Comparison of ENCODE assay signal across 8 cellular contexts in genomic region chr6:27280540-27281000, GRCh38. TPM values are rescaled to one million over a fixed set of nuclear protein-coding genes. Genes with fewer than 3 reads are reported as not detected.
DNase-seq lines count a peak whose midpoint lies in the region; ATAC-seq and TF ChIP-seq lines count a peak whose summit lies in the region.

No MANE protein-coding gene starts in this region.

- no peak for ATAC-seq in GM21528 (IDR thresholded peaks at IDR 0.05; ENCODE audit: low FRiP score, unreplicated experiment)
- ATAC-seq in gastroesophageal sphincter: no peak

- H3K4me1 ChIP-seq in HAP-1 (peaks cover 4% of the 10 kb centered on the region; the same call in 1 of the 2 replicates), SK-N-SH (ENCODE audit: control insufficient read depth in 1 of 2, insufficient read depth in 2 of 2, low read depth in 1 of 2, low read length in 1 of 2) (peaks cover 0 to 2% of the 10 kb centered on the region in 2 experiments; a peak in 1 of 4 replicates), iPS DF 6.9 (ENCODE audit: control insufficient read depth, insufficient read depth, low read length) (no peaks in the 10 kb centered on the region), gastroesophageal sphincter (no peaks in the 10 kb centered on the region)

- H3K4me2 ChIP-seq in SK-N-SH: peak overlapping the region; percentile 62; the same call in 1 of the 2 replicates

- no peak overlapping the region for H3K9ac ChIP-seq in SK-N-SH

- TF ChIP-seq CTCF in AG09309 (IDR thresholded peaks at IDR 0.05; ENCODE audit: control insufficient read depth, insufficient read depth, low read depth, low read length, missing control alignments) (no peak), SK-N-SH (IDR thresholded peaks at IDR 0.05) (no peak), RWPE1 (conservative IDR thresholded peaks at IDR 0.05; ENCODE audit: low read depth) (no peak), gastroesophageal sphincter (IDR thresholded peaks at IDR 0.05) (no peak)

- no peaks in the 10 kb centered on the region for H3K9me2 ChIP-seq in SK-N-SH

- peak overlapping the region; percentile 33 for H3K4me3 ChIP-seq in AG09309 (ENCODE audit: control insufficient read depth, low read depth, low read length)
- peak overlapping the region; percentile 41 for H3K4me3 ChIP-seq in HAP-1
- peak overlapping the region; percentile 36 to 56; a peak in 3 of 4 replicates for H3K4me3 ChIP-seq in SK-N-SH (ENCODE audit: low read depth in 2 of 2, low read length in 1 of 2)
- peak overlapping the region; percentile 49; the same call in 1 of the 2 replicates for H3K4me3 ChIP-seq in iPS DF 6.9 (ENCODE audit: low read length)
- no peak overlapping the region for H3K4me3 ChIP-seq in gastroesophageal sphincter

- 2% methylated on average over 9 of the region's 9 CpGs for WGBS in SK-N-SH (ENCODE audit: low lambda C conversion rate)
- no CpG with 5 or more reads among the region's 9 CpGs for WGBS in iPS DF 6.9 (ENCODE audit: insufficient coverage, insufficient read length)
- WGBS in gastroesophageal sphincter (ENCODE audit: low coverage in 1 of 2), 2 donors: 8 to 13% methylated on average over 1 to 9 of the region's 9 CpGs

- H3K27ac ChIP-seq in SK-N-SH (ENCODE audit: low read depth in 2 of 2, low read length in 1 of 2): no peak overlapping the region
- no peak overlapping the region for H3K27ac ChIP-seq in iPS DF 6.9 (ENCODE audit: low read length)
- H3K27ac ChIP-seq in RWPE1: no peak overlapping the region
- no peak overlapping the region for H3K27ac ChIP-seq in gastroesophageal sphincter

- in situ Hi-C loops in HAP-1 (cut with MboI; ENCODE audit: low sequenced_read_pairs): no loop called here

- peaks cover 6% of the 10 kb centered on the region for H3F3A ChIP-seq in SK-N-SH (replicated peaks; ENCODE audit: insufficient read depth)

- H3K9me3 ChIP-seq in HAP-1: no peaks in the 10 kb centered on the region
- H3K9me3 ChIP-seq in SK-N-SH: no peaks in the 10 kb centered on the region
- no peaks in the 10 kb centered on the region for H3K9me3 ChIP-seq in iPS DF 6.9 (ENCODE audit: control insufficient read depth, insufficient read depth, low read length)
- peaks cover 0 to 41% (median 0%) of the 10 kb centered on the region in 3 donors for H3K9me3 ChIP-seq in gastroesophageal sphincter

- TF ChIP-seq RAD21 in SK-N-SH (IDR thresholded peaks at IDR 0.05; ENCODE audit: low read length): no peak

- no peaks in the 10 kb centered on the region for H4K20me1 ChIP-seq in SK-N-SH (ENCODE audit: insufficient read depth)

- H2AFZ ChIP-seq in SK-N-SH (ENCODE audit: low read depth): peak overlapping the region; percentile 11; the same call in 1 of the 2 replicates

- TF ChIP-seq EP300 in SK-N-SH (IDR thresholded peaks at IDR 0.05; ENCODE audit: borderline replicate concordance in 1 of 2, low read depth in 1 of 2, low read length in 1 of 2) (no peak), gastroesophageal sphincter (IDR thresholded peaks at IDR 0.05) (no peak)

- CTCF ChIA-PET in SK-N-SH (lab: Yijun Ruan, JAX): interaction anchor here (0.8 kb wide), 1 partner anchor 472 kb away, joined by 3 read pairs; no protein-coding TSS in a partner anchor
- CTCF ChIA-PET in RWPE1 (lab: Yijun Ruan, JAX): interaction anchor here (0.6 kb wide), 1 partner anchor 39 kb away, joined by 3 read pairs; no protein-coding TSS in a partner anchor

- H3K79me2 ChIP-seq in SK-N-SH (ENCODE audit: insufficient read depth): no peaks in the 10 kb centered on the region

- DNase-seq in AG09309 (ENCODE audit: low read depth) (no peak), HAP-1 (ENCODE audit: low spot score in 2 of 2) (peak; percentile 62 to 69), SK-N-SH (no peak), iPS DF 6.9 (ENCODE audit: low read depth, low spot score) (no peak), NCI-H187 (lab: John Stamatoyannopoulos, UW) (no peak), RWPE1 (ENCODE audit: low spot score) (no peak)

- H3K36me3 ChIP-seq in HAP-1 (replicated peaks) (no peaks in the 10 kb centered on the region), SK-N-SH (replicated peaks in 1 of 2; ENCODE audit: control insufficient read depth in 1 of 2, insufficient read depth in 2 of 2, low read length in 1 of 2) (no peaks in the 10 kb centered on the region), iPS DF 6.9 (ENCODE audit: control insufficient read depth, insufficient read depth, low read length) (no peaks in the 10 kb centered on the region), gastroesophageal sphincter (no peaks in the 10 kb centered on the region)

- H3K27me3 ChIP-seq in HAP-1 (ENCODE audit: low read depth) (no peaks in the 10 kb centered on the region), SK-N-SH (ENCODE audit: insufficient read depth) (peaks cover 71% of the 10 kb centered on the region), iPS DF 6.9 (ENCODE audit: control insufficient read depth, insufficient read depth, low read length) (no peaks in the 10 kb centered on the region), gastroesophageal sphincter (peaks cover 99% of the 10 kb centered on the region)

- no peak for TF ChIP-seq POLR2A in gastroesophageal sphincter (IDR thresholded peaks at IDR 0.05)

- POLR2A ChIA-PET in SK-N-SH (lab: Yijun Ruan, JAX): no interaction called here
- POLR2A ChIA-PET in RWPE1 (lab: Yijun Ruan, JAX; ENCODE audit: low non-redundant PET): no interaction called here

TF ChIP-seq in SK-N-SH, 30 proteins besides CTCF, POLR2A, EP300 and RAD21:
- TF ChIP-seq IRF3 (IDR thresholded peaks at IDR 0.05; ENCODE audit: low read depth, low read length): no peak
TF ChIP-seq in SK-N-SH: peak in this region for 0.

RNA-seq across cellular contexts. Expression of gene POM121L2, which starts 31.5 kb away (rescaled TPM):
- not detected in 2 replicates for polyA plus RNA-seq in SK-N-SH (2012; rRNA removed)
- not detected in 2 replicates for polyA plus RNA-seq in SK-N-SH (2012; cell fraction: cytosol; rRNA removed)
- polyA plus RNA-seq in SK-N-SH (2012; cell fraction: nucleus; rRNA removed): not detected in 2 replicates
- not detected for total RNA-seq in gastroesophageal sphincter

RNA-seq across cellular contexts. Expression of gene PRSS16, which starts 33.1 kb away (rescaled TPM):
- 0.05 and 0.07 TPM in 2 replicates for polyA plus RNA-seq in SK-N-SH (2012; rRNA removed)
- polyA plus RNA-seq in SK-N-SH (2012; cell fraction: cytosol; rRNA removed): 0.06 and 0.12 TPM in 2 replicates
- 0.13 and 0.19 TPM in 2 replicates for polyA plus RNA-seq in SK-N-SH (2012; cell fraction: nucleus; rRNA removed)
- total RNA-seq in gastroesophageal sphincter: 1 to 10 TPM in 1 of 4 donors, not detected in 3; 2.3 TPM

Comparison
In these comparisons a context has a peak if more than half of its experiments do, and no peak if none do; other contexts are left out.
1. DNase-seq: peak in HAP-1 (2 of 2); none in AG09309 (single experiment), SK-N-SH (single experiment), iPS DF 6.9 (single experiment), NCI-H187 (0 of 2) and RWPE1 (single experiment).
2. H3K4me3 ChIP-seq: peak in AG09309 (single experiment), HAP-1 (single experiment), SK-N-SH (2 of 2) and iPS DF 6.9 (single experiment); none in gastroesophageal sphincter (0 of 2).